Comparison of ENCODE assay signal across 17 cellular contexts in genomic region chr10:131933695-131934086, GRCh38.
"Had no signal": no experiment of that assay in that cellular context is flagged by ENCODE, and none has a peak within 500 bp of the region (broad histone marks: within the 10 kb centered on the region; RNA-seq: fewer than 3 reads in every experiment).

No MANE protein-coding gene starts in this region.

- DNase-seq: activated CD4-positive, alpha-beta T cell treated with anti-CD3 and anti-CD28 coated beads for 1 hour; activated CD4-positive, alpha-beta T cell treated with anti-CD3 and anti-CD28 coated beads, Interleukin-2, amount 50 U/mL, for 48 hours; activated CD8-positive, alpha-beta memory T cell treated with anti-CD3 and anti-CD28 coated beads, Interleukin-2, amount 10 ng/mL, durations not matched to agents 7 days and 5 days; activated gamma-delta T cell; activated T-cell treated with anti-CD3 and anti-CD28 coated beads, Interleukin-2, amount 50 U/mL, for 24 hours; aorta; dorsolateral prefrontal cortex; foreskin melanocyte; islet precursor cell; mesendoderm; right cardiac atrium; stimulated activated CD4-positive, alpha-beta T cell treated with anti-CD3 and anti-CD28 coated beads, Interleukin-2, amount 100 ng/mL, for 24 hours; stimulated activated naive B cell treated with anti-CD40 and anti-IgM and Interleukin-4, amounts not matched to agents 10 μg/mL and 1 μg/mL and 100 μg/mL, for 72 hours had no signal

- H2AFZ ChIP-seq: neural progenitor cell, parathyroid adenoma had no signal

- H3K4me3 Mint-ChIP-seq: activated CD8-positive, alpha-beta memory T cell treated with anti-CD3 and anti-CD28 coated beads, Interleukin-2, amount 10 ng/mL, durations not matched to agents 7 days and 5 days; activated T-cell treated with anti-CD3 and anti-CD28 coated beads, Interleukin-2, amount 50 U/mL, for 24 hours; neural progenitor cell; stimulated activated naive B cell treated with anti-CD40 and anti-IgM and Interleukin-4, amounts not matched to agents 10 μg/mL and 1 μg/mL and 100 μg/mL, for 72 hours; T-helper 2 cell treated with Interferon-gamma antibody and Interleukin-4, amounts not matched to agents 5 μg/mL and 100 μg/mL, for 36 hours had no signal

- H3K27ac ChIP-seq: breast epithelium, neural progenitor cell, parathyroid adenoma had no signal

- H3K4me2 ChIP-seq: neural progenitor cell had no signal

- H3K36me3 ChIP-seq: neural progenitor cell had no signal

- H3K9me3 Mint-ChIP-seq: activated T-cell treated with anti-CD3 and anti-CD28 coated beads, Interleukin-2, amount 50 U/mL, for 24 hours; stimulated activated naive B cell treated with anti-CD40 and anti-IgM and Interleukin-4, amounts not matched to agents 10 μg/mL and 1 μg/mL and 100 μg/mL, for 72 hours; T-helper 2 cell treated with Interferon-gamma antibody and Interleukin-4, amounts not matched to agents 5 μg/mL and 100 μg/mL, for 36 hours had no signal

- H3K9me3 ChIP-seq: breast epithelium had no signal

- H3K27me3 Mint-ChIP-seq: activated CD8-positive, alpha-beta memory T cell treated with anti-CD3 and anti-CD28 coated beads, Interleukin-2, amount 10 ng/mL, durations not matched to agents 7 days and 5 days; activated T-cell treated with anti-CD3 and anti-CD28 coated beads, Interleukin-2, amount 50 U/mL, for 24 hours; stimulated activated naive B cell treated with anti-CD40 and anti-IgM and Interleukin-4, amounts not matched to agents 10 μg/mL and 1 μg/mL and 100 μg/mL, for 72 hours had no signal

- H3K27ac Mint-ChIP-seq: activated CD8-positive, alpha-beta memory T cell treated with anti-CD3 and anti-CD28 coated beads, Interleukin-2, amount 10 ng/mL, durations not matched to agents 7 days and 5 days; activated T-cell treated with anti-CD3 and anti-CD28 coated beads, Interleukin-2, amount 50 U/mL, for 24 hours; neural progenitor cell; stimulated activated naive B cell treated with anti-CD40 and anti-IgM and Interleukin-4, amounts not matched to agents 10 μg/mL and 1 μg/mL and 100 μg/mL, for 72 hours; T-helper 2 cell treated with Interferon-gamma antibody and Interleukin-4, amounts not matched to agents 5 μg/mL and 100 μg/mL, for 36 hours had no signal

- ATAC-seq: activated CD8-positive, alpha-beta memory T cell treated with anti-CD3 and anti-CD28 coated beads, Interleukin-2, amount 10 ng/mL, durations not matched to agents 7 days and 5 days; right cardiac atrium; stimulated activated naive B cell treated with anti-CD40 and anti-IgM and Interleukin-4, amounts not matched to agents 10 μg/mL and 1 μg/mL and 100 μg/mL, for 72 hours had no signal

- H3K27me3 ChIP-seq: breast epithelium, dorsolateral prefrontal cortex, neural progenitor cell had no signal

- H3K4me3 ChIP-seq: breast epithelium, neural progenitor cell had no signal

- H3K9ac ChIP-seq: neural progenitor cell, parathyroid adenoma had no signal
